ENCODE assay signal across 9 cellular contexts in genomic region chr19:45766919-45767346, GRCh38. TPM values are rescaled to one million over a fixed set of nuclear protein-coding genes. Genes with fewer than 3 reads are reported as not detected.
DNase-seq lines count a peak whose midpoint lies in the region; ATAC-seq and TF ChIP-seq lines count a peak whose summit lies in the region.
"Had no signal": no experiment of that assay in that cellular context is flagged by ENCODE, and none has a peak within 500 bp of the region (broad histone marks: within the 10 kb centered on the region; RNA-seq: fewer than 3 reads in every experiment).

No MANE protein-coding gene starts in this region.

- CTCF ChIA-PET in activated CD4-positive, alpha-beta T cell treated with anti-CD3 and anti-CD28 coated beads for 36 hours (lab: Charles Lee) = interaction anchor here (1.2 to 1.7 kb wide), 2 partner anchors 32 to 50 kb away, joined by 3 to 6 read pairs; no protein-coding TSS in a partner anchor

- peak overlapping the region in 1 of 2 experiments; percentile 61 for H3K23ac ChIP-seq in mesenchymal stem cell (ENCODE audit: low read length in 2 of 2)

- no peaks in the 10 kb centered on the region for H3K36me3 Mint-ChIP-seq in activated CD4-positive, alpha-beta T cell treated with anti-CD3 and anti-CD28 coated beads, Interleukin-2, amount 10 ng/mL, durations not matched to agents 24 days and 14 days (ENCODE audit: low read depth)
- H3K36me3 Mint-ChIP-seq in activated CD4-positive, alpha-beta T cell treated with anti-CD3 and anti-CD28 coated beads for 36 hours (ENCODE audit: low read depth) = peaks cover 3% of the 10 kb centered on the region

- H4K91ac ChIP-seq in mesenchymal stem cell (ENCODE audit: low read length) = peak overlapping the region; percentile 89

- intact Hi-C loops in activated CD4-positive, alpha-beta T cell treated with anti-CD3 and anti-CD28 coated beads, Interleukin-2, amount 10 ng/mL, durations not matched to agents 24 days and 14 days (cut with micrococcal nuclease) = no loop called here
- intact Hi-C loops in activated CD4-positive, alpha-beta T cell treated with anti-CD3 and anti-CD28 coated beads for 36 hours (cut with DNase I, micrococcal nuclease) = loop anchor here in 1 of 2 experiments (5.0 kb wide), 1 partner anchor 50 kb away; no protein-coding TSS in a partner anchor
- intact Hi-C loops in upper lobe of right lung (cut with DNase I) = no loop called here

- peak overlapping the region; percentile 37 for H2BK5ac ChIP-seq in mesenchymal stem cell (ENCODE audit: low read depth, low read length, poor library complexity, severe bottlenecking)

- no peak for ATAC-seq in activated CD4-positive, alpha-beta T cell treated with anti-CD3 and anti-CD28 coated beads for 36 hours
- no peak for ATAC-seq in upper lobe of right lung
- no peak for ATAC-seq in GM18519 (IDR thresholded peaks at IDR 0.05; ENCODE audit: low FRiP score, unreplicated experiment)
- ATAC-seq in GM19023 (IDR thresholded peaks at IDR 0.05; ENCODE audit: unreplicated experiment) = no peak

- H3K27ac ChIP-seq in ectodermal cell (ENCODE audit: insufficient read depth, low read depth, low read length, poor library complexity, severe bottlenecking) (peak overlapping the region; percentile 41), mesenchymal stem cell (ENCODE audit: low read length, poor library complexity, severe bottlenecking) (peak overlapping the region; percentile 91), upper lobe of right lung (peak overlapping the region; percentile 92)

- H3K27me3 ChIP-seq in ectodermal cell (ENCODE audit: control insufficient read depth, insufficient read depth, low read length, poor library complexity, severe bottlenecking) = no peaks in the 10 kb centered on the region
- peaks cover under 1 to 13% of the 10 kb centered on the region in 2 experiments for H3K27me3 ChIP-seq in mesenchymal stem cell (ENCODE audit: control insufficient read depth in 1 of 2, insufficient read depth in 1 of 2, low read length in 2 of 2)
- no peaks in the 10 kb centered on the region for H3K27me3 ChIP-seq in upper lobe of right lung

- H3K4ac ChIP-seq in mesenchymal stem cell (ENCODE audit: low read depth in 1 of 2, low read length in 2 of 2) = peak overlapping the region; percentile 92 to 96

- H3K9me3 ChIP-seq in ectodermal cell (ENCODE audit: control insufficient read depth, low read length) = no peaks in the 10 kb centered on the region
- H3K9me3 ChIP-seq in mesenchymal stem cell (ENCODE audit: control insufficient read depth, low read length) = no peaks in the 10 kb centered on the region
- H3K9me3 ChIP-seq in upper lobe of right lung = no peaks in the 10 kb centered on the region

- no peak overlapping the region for H3K27ac Mint-ChIP-seq in activated CD4-positive, alpha-beta T cell treated with anti-CD3 and anti-CD28 coated beads, Interleukin-2, amount 10 ng/mL, durations not matched to agents 24 days and 14 days
- no peak overlapping the region for H3K27ac Mint-ChIP-seq in activated CD4-positive, alpha-beta T cell treated with anti-CD3 and anti-CD28 coated beads for 36 hours
- H3K27ac Mint-ChIP-seq: CD4-positive, alpha-beta memory T cell had no signal

- H3K4me1 ChIP-seq in ectodermal cell (ENCODE audit: control insufficient read depth, insufficient read depth, low read length) = peaks cover 32% of the 10 kb centered on the region
- peaks cover 52% of the 10 kb centered on the region for H3K4me1 ChIP-seq in mesenchymal stem cell (ENCODE audit: control insufficient read depth, insufficient read depth, low read depth, low read length)
- peaks cover 31% of the 10 kb centered on the region for H3K4me1 ChIP-seq in upper lobe of right lung

- H2AFZ ChIP-seq in mesenchymal stem cell (ENCODE audit: low read depth, low read length) = no peak overlapping the region

- peaks cover 12% of the 10 kb centered on the region for H3K4me1 Mint-ChIP-seq in activated CD4-positive, alpha-beta T cell treated with anti-CD3 and anti-CD28 coated beads, Interleukin-2, amount 10 ng/mL, durations not matched to agents 24 days and 14 days
- H3K4me1 Mint-ChIP-seq in activated CD4-positive, alpha-beta T cell treated with anti-CD3 and anti-CD28 coated beads for 36 hours = peaks cover 10% of the 10 kb centered on the region

- peak overlapping the region; percentile 85 to 88 for H3K18ac ChIP-seq in mesenchymal stem cell (ENCODE audit: low read depth in 1 of 2, low read length in 2 of 2)

- peak overlapping the region; percentile 62 for H3K4me3 Mint-ChIP-seq in activated CD4-positive, alpha-beta T cell treated with anti-CD3 and anti-CD28 coated beads, Interleukin-2, amount 10 ng/mL, durations not matched to agents 24 days and 14 days
- no peak overlapping the region for H3K4me3 Mint-ChIP-seq in activated CD4-positive, alpha-beta T cell treated with anti-CD3 and anti-CD28 coated beads for 36 hours

- peak overlapping the region; percentile 92 for H3K4me3 ChIP-seq in ectodermal cell (ENCODE audit: insufficient read depth, low read depth, low read length)
- H3K4me3 ChIP-seq in mesenchymal stem cell (ENCODE audit: insufficient read depth in 1 of 2, low read depth in 1 of 2, low read length in 2 of 2) = peak overlapping the region; percentile 82 to 89
- peak overlapping the region; percentile 69 for H3K4me3 ChIP-seq in upper lobe of right lung

- POLR2A ChIA-PET in activated CD4-positive, alpha-beta T cell treated with anti-CD3 and anti-CD28 coated beads for 36 hours (lab: Charles Lee) = no interaction called here

- no peak for DNase-seq in activated CD4-positive, alpha-beta T cell treated with anti-CD3 and anti-CD28 coated beads, Interleukin-2, amount 10 ng/mL, durations not matched to agents 24 days and 14 days
- no peak for DNase-seq in activated CD4-positive, alpha-beta T cell treated with anti-CD3 and anti-CD28 coated beads for 36 hours
- no peak for DNase-seq in mesenchymal stem cell
- DNase-seq in upper lobe of right lung = no peak
- DNase-seq in activated effector memory CD4-positive, alpha-beta T cell treated with anti-CD3 and anti-CD28 coated beads, Interleukin-2, amount 50 U/mL, for 16 hours = no peak
- DNase-seq: CD4-positive, alpha-beta memory T cell had no signal

- no peak for TF ChIP-seq CTCF in upper lobe of right lung (IDR thresholded peaks at IDR 0.05)

- H4K8ac ChIP-seq in mesenchymal stem cell (ENCODE audit: low read length) = peak overlapping the region; percentile 95

- H3K36me3 ChIP-seq in ectodermal cell (ENCODE audit: control insufficient read depth, insufficient read depth, low read length) (no peaks in the 10 kb centered on the region), mesenchymal stem cell (ENCODE audit: control insufficient read depth in 1 of 2, insufficient read depth in 2 of 2, low read depth in 1 of 2, low read length in 2 of 2) (peaks cover 13 to 29% of the 10 kb centered on the region in 2 experiments), upper lobe of right lung (no peaks in the 10 kb centered on the region)

- peak overlapping the region; percentile 89 for H2BK15ac ChIP-seq in mesenchymal stem cell (ENCODE audit: low read depth, poor library complexity, severe bottlenecking)

- peak overlapping the region; percentile 49 to 86 for H3K14ac ChIP-seq in mesenchymal stem cell (ENCODE audit: low read length in 2 of 2)

- H2AK5ac ChIP-seq in mesenchymal stem cell (ENCODE audit: low read length, severe bottlenecking) = peak overlapping the region; percentile 61

- H3K9me3 Mint-ChIP-seq in activated CD4-positive, alpha-beta T cell treated with anti-CD3 and anti-CD28 coated beads, Interleukin-2, amount 10 ng/mL, durations not matched to agents 24 days and 14 days = no peaks in the 10 kb centered on the region
- H3K9me3 Mint-ChIP-seq in activated CD4-positive, alpha-beta T cell treated with anti-CD3 and anti-CD28 coated beads for 36 hours (ENCODE audit: low read depth) = no peaks in the 10 kb centered on the region

- peak overlapping the region; percentile 90 for H2BK120ac ChIP-seq in mesenchymal stem cell (ENCODE audit: low read depth, low read length)

- H3K9ac ChIP-seq in mesenchymal stem cell (ENCODE audit: low read length) = peak overlapping the region; percentile 95

- H3K27me3 Mint-ChIP-seq in activated CD4-positive, alpha-beta T cell treated with anti-CD3 and anti-CD28 coated beads, Interleukin-2, amount 10 ng/mL, durations not matched to agents 24 days and 14 days = peaks cover 21% of the 10 kb centered on the region
- H3K27me3 Mint-ChIP-seq in activated CD4-positive, alpha-beta T cell treated with anti-CD3 and anti-CD28 coated beads for 36 hours = peaks cover 10% of the 10 kb centered on the region

- WGBS in ectodermal cell, 2 experiments = 30 to 36% methylated on average over 22 of the region's 22 CpGs
- 30% methylated on average over 22 of the region's 22 CpGs for WGBS in mesenchymal stem cell

- H2BK12ac ChIP-seq in mesenchymal stem cell (ENCODE audit: low read length in 2 of 2) = peak overlapping the region; percentile 11 to 86

- H3K4me2 ChIP-seq in mesenchymal stem cell (ENCODE audit: low read length, poor library complexity, severe bottlenecking) = peak overlapping the region; percentile 79

- H3K79me1 ChIP-seq in mesenchymal stem cell (replicated peaks; ENCODE audit: low read length, poor library complexity, severe bottlenecking) = peaks cover 14% of the 10 kb centered on the region

RNA-seq across cellular contexts. Expression of gene SIX5, which starts 2.1 kb away (rescaled TPM):
- total RNA-seq in activated CD4-positive, alpha-beta T cell treated with anti-CD3 and anti-CD28 coated beads, Interleukin-2, amount 10 ng/mL, durations not matched to agents 24 days and 14 days = 4.3 and 4.8 TPM in 2 replicates
- total RNA-seq in activated CD4-positive, alpha-beta T cell treated with anti-CD3 and anti-CD28 coated beads for 36 hours = 1 to 10 TPM; 2.0 to 2.2 TPM
- polyA plus RNA-seq in ectodermal cell (2013, experiment 1 of 4) = 54.2 TPM
- 53.6 TPM for polyA plus RNA-seq in ectodermal cell (2013, experiment 2 of 4)
- polyA plus RNA-seq in ectodermal cell (2013, experiment 3 of 4) = 51.7 TPM
- 55.2 TPM for polyA plus RNA-seq in ectodermal cell (2013, experiment 4 of 4)
- polyA plus RNA-seq in mesenchymal stem cell (2013, experiment 1 of 2) = 16.0 TPM
- 14.5 TPM for polyA plus RNA-seq in mesenchymal stem cell (2013, experiment 2 of 2)
- total RNA-seq in upper lobe of right lung = 15.5 TPM

RNA-seq across cellular contexts. Expression of gene DMPK, which starts 15.4 kb away (rescaled TPM):
- total RNA-seq in activated CD4-positive, alpha-beta T cell treated with anti-CD3 and anti-CD28 coated beads, Interleukin-2, amount 10 ng/mL, durations not matched to agents 24 days and 14 days = 16.9 and 19.7 TPM in 2 replicates
- 10 to 100 TPM; 15.0 to 19.4 TPM for total RNA-seq in activated CD4-positive, alpha-beta T cell treated with anti-CD3 and anti-CD28 coated beads for 36 hours
- 61.0 TPM for polyA plus RNA-seq in ectodermal cell (2013, experiment 1 of 4)
- 62.9 TPM for polyA plus RNA-seq in ectodermal cell (2013, experiment 2 of 4)
- 46.2 TPM for polyA plus RNA-seq in ectodermal cell (2013, experiment 3 of 4)
- polyA plus RNA-seq in ectodermal cell (2013, experiment 4 of 4) = 56.1 TPM
- 54.2 TPM for polyA plus RNA-seq in mesenchymal stem cell (2013, experiment 1 of 2)
- 51.7 TPM for polyA plus RNA-seq in mesenchymal stem cell (2013, experiment 2 of 2)
- 50.1 TPM for total RNA-seq in upper lobe of right lung

RNA-seq across cellular contexts. Expression of gene DMWD, which starts 25.7 kb away (rescaled TPM):
- total RNA-seq in activated CD4-positive, alpha-beta T cell treated with anti-CD3 and anti-CD28 coated beads, Interleukin-2, amount 10 ng/mL, durations not matched to agents 24 days and 14 days = 49.6 and 50.7 TPM in 2 replicates
- total RNA-seq in activated CD4-positive, alpha-beta T cell treated with anti-CD3 and anti-CD28 coated beads for 36 hours = 10 to 100 TPM; 31.1 to 35.1 TPM
- polyA plus RNA-seq in ectodermal cell (2013, experiment 1 of 4) = 56.5 TPM
- 65.6 TPM for polyA plus RNA-seq in ectodermal cell (2013, experiment 2 of 4)
- polyA plus RNA-seq in ectodermal cell (2013, experiment 3 of 4) = 55.3 TPM
- 59.6 TPM for polyA plus RNA-seq in ectodermal cell (2013, experiment 4 of 4)
- polyA plus RNA-seq in mesenchymal stem cell (2013, experiment 1 of 2) = 35.9 TPM
- polyA plus RNA-seq in mesenchymal stem cell (2013, experiment 2 of 2) = 32.6 TPM
- total RNA-seq in upper lobe of right lung = 58.7 TPM

RNA-seq across cellular contexts. Expression of gene MEIOSIN, which starts 33.7 kb away (rescaled TPM):
- not detected in 2 replicates for total RNA-seq in activated CD4-positive, alpha-beta T cell treated with anti-CD3 and anti-CD28 coated beads, Interleukin-2, amount 10 ng/mL, durations not matched to agents 24 days and 14 days
- not detected for total RNA-seq in activated CD4-positive, alpha-beta T cell treated with anti-CD3 and anti-CD28 coated beads for 36 hours
- not detected for polyA plus RNA-seq in ectodermal cell (2013, experiment 1 of 4)
- polyA plus RNA-seq in ectodermal cell (2013, experiment 2 of 4) = not detected
- not detected for polyA plus RNA-seq in ectodermal cell (2013, experiment 3 of 4)
- polyA plus RNA-seq in ectodermal cell (2013, experiment 4 of 4) = not detected
- polyA plus RNA-seq in mesenchymal stem cell (2013, experiment 1 of 2) = not detected
- polyA plus RNA-seq in mesenchymal stem cell (2013, experiment 2 of 2) = not detected
- total RNA-seq in upper lobe of right lung = not detected
- total RNA-seq: CD4-positive, alpha-beta memory T cell had no signal
- polyA plus RNA-seq: CD4-positive, alpha-beta memory T cell had no signal

RNA-seq across cellular contexts. Expression of gene FBXO46, which starts 36.2 kb away (rescaled TPM):
- 34.2 and 34.7 TPM in 2 replicates for total RNA-seq in activated CD4-positive, alpha-beta T cell treated with anti-CD3 and anti-CD28 coated beads, Interleukin-2, amount 10 ng/mL, durations not matched to agents 24 days and 14 days
- 10 to 100 TPM; 32.3 to 43.3 TPM for total RNA-seq in activated CD4-positive, alpha-beta T cell treated with anti-CD3 and anti-CD28 coated beads for 36 hours
- polyA plus RNA-seq in ectodermal cell (2013, experiment 1 of 4) = 22.0 TPM
- 25.7 TPM for polyA plus RNA-seq in ectodermal cell (2013, experiment 2 of 4)
- 13.9 TPM for polyA plus RNA-seq in ectodermal cell (2013, experiment 3 of 4)
- 18.6 TPM for polyA plus RNA-seq in ectodermal cell (2013, experiment 4 of 4)
- polyA plus RNA-seq in mesenchymal stem cell (2013, experiment 1 of 2) = 5.3 TPM
- 5.1 TPM for polyA plus RNA-seq in mesenchymal stem cell (2013, experiment 2 of 2)
- 16.5 TPM for total RNA-seq in upper lobe of right lung

Comparison
In these comparisons a context has a peak if more than half of its experiments do, and no peak if none do; other contexts are left out.
1. H3K27ac ChIP-seq: peak in every context shown above with its lines; median percentile 92 in upper lobe of right lung; 91 in mesenchymal stem cell; 41 in ectodermal cell.